8 cellular contexts compared by ENCODE assay signal in genomic region chr4:121900132-121900983, GRCh38. TPM values are rescaled to one million over a fixed set of nuclear protein-coding genes. Genes with fewer than 3 reads are reported as not detected.
DNase-seq lines count a peak whose midpoint lies in the region; ATAC-seq, FAIRE-seq and TF ChIP-seq lines count a peak whose summit lies in the region.

No MANE protein-coding gene starts in this region.

- peak; percentile 88 for FAIRE-seq in GM18507 (lab: Jason Lieb, UNC)

- H3K9me3 ChIP-seq in AG04450 (ENCODE audit: control insufficient read depth, insufficient read depth, low read length), result no peaks in the 10 kb centered on the region

- TF ChIP-seq CTCF in AG04450 (IDR thresholded peaks at IDR 0.05; ENCODE audit: low read depth, low read length), result peak; percentile 84
- TF ChIP-seq CTCF in WI38 (IDR thresholded peaks at IDR 0.05; ENCODE audit: low read depth, low read length), result peak; percentile 72

- no peak overlapping the region for H3K27ac ChIP-seq in AG04450 (ENCODE audit: low read depth, low read length)

- no peak overlapping the region for H3K4me3 ChIP-seq in AG04450 (ENCODE audit: low read depth, low read length)
- H3K4me3 ChIP-seq in WI38 (ENCODE audit: low read depth, low read length), result no peak overlapping the region

- ATAC-seq in HG02885 (IDR thresholded peaks at IDR 0.05; ENCODE audit: poor library complexity, unreplicated experiment), result peak; percentile 98

- no peaks in the 10 kb centered on the region for H3K27me3 ChIP-seq in AG04450 (ENCODE audit: control insufficient read depth, insufficient read depth, low read length)

- POLR2A ChIA-PET in AG04450 (lab: Yijun Ruan, JAX), result no interaction called here

- CTCF ChIA-PET in AG04450 (lab: Charles Lee), result interaction anchor here (0.7 to 3.0 kb wide), 63 partner anchors 8 to 1031 kb away, joined by 3 to 52 read pairs (median 4); no protein-coding TSS in a partner anchor

- peak; percentile 36 for DNase-seq in AG04450 (ENCODE audit: low read depth, low spot score)
- peak; percentile 2 for DNase-seq in GM18507 (ENCODE audit: extremely low spot score, insufficient read length, low read depth)
- DNase-seq in NCI-H2081 treated with DMSO at 0.1 percent for 48 hours (lab: John Stamatoyannopoulos, UW), result peak; percentile 4
- peak; percentile 32 for DNase-seq in cerebellum (ENCODE audit: low spot score)
- peak; percentile 75 for DNase-seq in left kidney (ENCODE audit: low read depth, low spot score)
- peak; percentile 20 for DNase-seq in stimulated activated CD8-positive, alpha-beta memory T cell treated with anti-CD3 and anti-CD28 coated beads, Interleukin-12 subunit alpha, Interleukin-12 subunit beta, amount 100 ng/mL, for 1 hour (ENCODE audit: low read depth)

RNA-seq across cellular contexts. Expression of gene BBS7, which starts 30.1 kb away (rescaled TPM):
- 22.2 and 28.9 TPM in 2 replicates for polyA plus RNA-seq in AG04450 (2011; rRNA removed)
- polyA minus RNA-seq in AG04450 (2011; rRNA and poly(A)+ RNA removed), result 10.8 and 16.3 TPM in 2 replicates
- 44.0 TPM for total RNA-seq in cerebellum

RNA-seq across cellular contexts. Expression of gene TRPC3, which starts 51.5 kb away (rescaled TPM):
- polyA plus RNA-seq in AG04450 (2011; rRNA removed), result 2.1 and 2.3 TPM in 2 replicates
- polyA minus RNA-seq in AG04450 (2011; rRNA and poly(A)+ RNA removed), result 2.8 and 3.0 TPM in 2 replicates
- 88.6 TPM for total RNA-seq in cerebellum

Comparison
In these comparisons a context has a peak if more than half of its experiments do, and no peak if none do; other contexts are left out.
1. DNase-seq: peak in every context shown above with its lines; median percentile 75 in left kidney; 36 in AG04450; 32 in cerebellum; 20 in stimulated activated CD8-positive, alpha-beta memory T cell treated with anti-CD3 and anti-CD28 coated beads, Interleukin-12 subunit alpha, Interleukin-12 subunit beta, amount 100 ng/mL, for 1 hour; 4 in NCI-H2081 treated with DMSO at 0.1 percent for 48 hours; 2 in GM18507.